7 cellular contexts compared by ENCODE assay signal in genomic region chr3:179526989-179527391, GRCh38. TPM values are rescaled to one million over a fixed set of nuclear protein-coding genes. Genes with fewer than 3 reads are reported as not detected.
DNase-seq lines count a peak whose midpoint lies in the region; ATAC-seq and TF ChIP-seq lines count a peak whose summit lies in the region.

No MANE protein-coding gene starts in this region.

- CTCF ChIA-PET in activated naive CD4-positive, alpha-beta T cell treated with anti-CD3 and anti-CD28 coated beads for 36 hours (lab: Charles Lee) = no interaction called here

- intact Hi-C loops in activated naive CD4-positive, alpha-beta T cell treated with anti-CD3 and anti-CD28 coated beads for 36 hours (cut with micrococcal nuclease) = no loop called here

- H3K36me3 ChIP-seq in HUES6 (ENCODE audit: control insufficient read depth, insufficient read depth, low read length) (no peaks in the 10 kb centered on the region; the same call in 1 of the 2 replicates), skeletal muscle satellite cell (ENCODE audit: insufficient read depth, low read length) (no peaks in the 10 kb centered on the region)

- peaks cover 0 to 3% (median 0%) of the 10 kb centered on the region in 4 donors for H3K4me1 Mint-ChIP-seq in naive thymus-derived CD8-positive, alpha-beta T cell
- peaks cover 2% of the 10 kb centered on the region for H3K4me1 Mint-ChIP-seq in activated naive CD4-positive, alpha-beta T cell treated with anti-CD3 and anti-CD28 coated beads for 36 hours (ENCODE audit: low read depth)

- H3K27me3 ChIP-seq in HUES6 (ENCODE audit: control insufficient read depth, insufficient read depth, low read length) (no peaks in the 10 kb centered on the region), skeletal muscle satellite cell (ENCODE audit: control insufficient read depth, insufficient read depth, low read length) (peaks cover under 1% of the 10 kb centered on the region)

- POLR2A ChIA-PET in naive thymus-derived CD8-positive, alpha-beta T cell (lab: Charles Lee) = no interaction called here

- H3K36me3 Mint-ChIP-seq in naive thymus-derived CD8-positive, alpha-beta T cell = no peaks in the 10 kb centered on the region
- H3K36me3 Mint-ChIP-seq in activated naive CD4-positive, alpha-beta T cell treated with anti-CD3 and anti-CD28 coated beads for 36 hours (ENCODE audit: low read depth) = no peaks in the 10 kb centered on the region

- H3K27me3 Mint-ChIP-seq in naive thymus-derived CD8-positive, alpha-beta T cell = peaks cover 5 to 17% (median 8%) of the 10 kb centered on the region in 5 donors
- H3K27me3 Mint-ChIP-seq in activated naive CD4-positive, alpha-beta T cell treated with anti-CD3 and anti-CD28 coated beads for 36 hours (ENCODE audit: low read depth) = peaks cover 4% of the 10 kb centered on the region

- H3K4me1 ChIP-seq in HUES6 (ENCODE audit: control insufficient read depth, insufficient read depth, low read length) (peaks cover 38% of the 10 kb centered on the region), skeletal muscle satellite cell (ENCODE audit: control insufficient read depth, insufficient read depth, low read length) (peaks cover 8% of the 10 kb centered on the region)

- H3K9ac ChIP-seq in HUES6 (ENCODE audit: low read length) = peak overlapping the region; percentile 82
- H3K9ac ChIP-seq in skeletal muscle satellite cell (ENCODE audit: low read depth, low read length) = no peak overlapping the region

- DNase-seq in iPS DF 19.7 (ENCODE audit: low read depth, low spot score) (peak; percentile 90), T-helper 2 cell (no peak)
- no peak for DNase-seq in naive thymus-derived CD8-positive, alpha-beta T cell
- no peak for DNase-seq in activated naive CD4-positive, alpha-beta T cell treated with anti-CD3 and anti-CD28 coated beads for 36 hours

- H3K4me3 Mint-ChIP-seq in naive thymus-derived CD8-positive, alpha-beta T cell = no peak overlapping the region
- no peak overlapping the region for H3K4me3 Mint-ChIP-seq in activated naive CD4-positive, alpha-beta T cell treated with anti-CD3 and anti-CD28 coated beads for 36 hours

- H3K9me3 ChIP-seq in HUES6 (ENCODE audit: control insufficient read depth, insufficient read depth, low read depth, low read length) (no peaks in the 10 kb centered on the region), skeletal muscle satellite cell (replicated peaks; ENCODE audit: low read length) (no peaks in the 10 kb centered on the region)

- H3K27ac Mint-ChIP-seq in naive thymus-derived CD8-positive, alpha-beta T cell = peak overlapping the region in 1 of 10 donors; percentile 30
- H3K27ac Mint-ChIP-seq in activated naive CD4-positive, alpha-beta T cell treated with anti-CD3 and anti-CD28 coated beads for 36 hours = no peak overlapping the region

- H3K4me3 ChIP-seq in HUES6 (ENCODE audit: low read depth, low read length) = peak overlapping the region; percentile 46; the same call in 1 of the 2 replicates
- H3K4me3 ChIP-seq in skeletal muscle satellite cell (ENCODE audit: low read length) = peak overlapping the region; percentile 53

- ATAC-seq in naive thymus-derived CD8-positive, alpha-beta T cell = no peak

- no peak for TF ChIP-seq CTCF in VCaP (conservative IDR thresholded peaks at IDR 0.05)

- no peaks in the 10 kb centered on the region for H3K9me3 Mint-ChIP-seq in naive thymus-derived CD8-positive, alpha-beta T cell
- no peaks in the 10 kb centered on the region for H3K9me3 Mint-ChIP-seq in activated naive CD4-positive, alpha-beta T cell treated with anti-CD3 and anti-CD28 coated beads for 36 hours

- H3K4me2 ChIP-seq in skeletal muscle satellite cell (ENCODE audit: low read length) = peak overlapping the region; percentile 74

- peak overlapping the region; percentile 91; the same call in 1 of the 2 replicates for H3K27ac ChIP-seq in HUES6 (ENCODE audit: low read depth, low read length)
- H3K27ac ChIP-seq in VCaP = peak overlapping the region; percentile 61

RNA-seq across cellular contexts. Expression of gene ACTL6A, which starts 35.7 kb away (rescaled TPM):
- 45.6 and 52.9 TPM in 2 replicates for total RNA-seq in skeletal muscle satellite cell (2012; rRNA removed)
- total RNA-seq in naive thymus-derived CD8-positive, alpha-beta T cell = 10 to 100 TPM; 63.2 to 65.0 TPM
- polyA plus RNA-seq in naive thymus-derived CD8-positive, alpha-beta T cell = 10 to 100 TPM; 38.0 to 57.3 (median 40.5) TPM
- total RNA-seq in activated naive CD4-positive, alpha-beta T cell treated with anti-CD3 and anti-CD28 coated beads for 36 hours = 10 to 100 TPM; 89.2 to 90.0 TPM
